16 cellular contexts compared by ENCODE assay signal in genomic region chr4:70915048-70915815, GRCh38. TPM values are rescaled to one million over a fixed set of nuclear protein-coding genes. Genes with fewer than 3 reads are reported as not detected.
DNase-seq lines count a peak whose midpoint lies in the region; ATAC-seq, FAIRE-seq and TF ChIP-seq lines count a peak whose summit lies in the region.
"Had no signal": no experiment of that assay in that cellular context is flagged by ENCODE, and none has a peak within 500 bp of the region (broad histone marks: within the 10 kb centered on the region; RNA-seq: fewer than 3 reads in every experiment).

No MANE protein-coding gene starts in this region.

- intact Hi-C loops in spleen (cut with DNase I; ENCODE audit: low total_unique reads): no loop called here
- intact Hi-C loops in activated CD8-positive, alpha-beta T cell treated with anti-CD3 and anti-CD28 coated beads for 36 hours (cut with micrococcal nuclease): no loop called here

- H3K36me3 ChIP-seq in SJSA1 (peaks cover 9% of the 10 kb centered on the region), fibroblast of lung (ENCODE audit: control insufficient read depth, insufficient read depth, low read length) (no peaks in the 10 kb centered on the region), spleen (peaks cover 0 to 8% (median 0%) of the 10 kb centered on the region in 6 donors)

- no peak overlapping the region for H3K27ac Mint-ChIP-seq in activated CD8-positive, alpha-beta T cell treated with anti-CD3 and anti-CD28 coated beads for 36 hours
- H3K27ac Mint-ChIP-seq: brain had no signal

- POLR2A ChIA-PET in activated CD8-positive, alpha-beta T cell treated with anti-CD3 and anti-CD28 coated beads for 36 hours (lab: Charles Lee): no interaction called here

- DNase-seq in HTR-8/SVneo (ENCODE audit: insufficient read length, low spot score): peak; percentile 13
- peak in 1 of 2 experiments; percentile 80 for DNase-seq in SJSA1 (ENCODE audit: low read depth in 1 of 2, low spot score in 2 of 2)
- peak; percentile 54 to 63 for DNase-seq in fibroblast of lung (ENCODE audit: low read depth in 2 of 2)
- no peak for DNase-seq in spleen
- DNase-seq in DMS79 (lab: John Stamatoyannopoulos, UW): no peak
- no peak for DNase-seq in NCI-H146 treated with DMSO at 0.1 percent for 48 hours (lab: John Stamatoyannopoulos, UW; ENCODE audit: unreplicated experiment)
- DNase-seq in activated CD8-positive, alpha-beta T cell treated with anti-CD3 and anti-CD28 coated beads for 36 hours: no peak
- DNase-seq: activated gamma-delta T cell treated with Interleukin-2 at 50 U/mL for 16 hours; effector CD4-positive, alpha-beta T cell; SK-N-SH had no signal

- peak overlapping the region; percentile 41 for H3K9ac ChIP-seq in fibroblast of lung (ENCODE audit: insufficient read depth, low read length)
- H3K9ac ChIP-seq: parathyroid adenoma, SK-N-SH had no signal

- H3K79me2 ChIP-seq in fibroblast of lung (ENCODE audit: control insufficient read depth, insufficient read depth, low read length): peaks cover 68% of the 10 kb centered on the region

- WGBS in spleen, 5 donors: 62 to 77% (median 73%) methylated on average over 13 of the region's 13 CpGs

- TF ChIP-seq POLR2A in spleen (IDR thresholded peaks at IDR 0.05): no peak

- H3K4me2 ChIP-seq in fibroblast of lung (ENCODE audit: extremely low read depth, insufficient read depth, low read length): peak overlapping the region; percentile 91
- H3K4me2 ChIP-seq: SK-N-SH had no signal

- H3K27me3 Mint-ChIP-seq in activated CD8-positive, alpha-beta T cell treated with anti-CD3 and anti-CD28 coated beads for 36 hours: no peaks in the 10 kb centered on the region
- H3K27me3 Mint-ChIP-seq: brain had no signal

- peak overlapping the region; percentile 13 for H3K4me3 ChIP-seq in SJSA1
- H3K4me3 ChIP-seq in fibroblast of lung (replicated peaks in 1 of 4; ENCODE audit: control extremely low read depth in 1 of 4, insufficient read depth in 1 of 4, low read depth in 3 of 4, low read length in 4 of 4): peak overlapping the region; percentile 41 to 54 (median 50)
- H3K4me3 ChIP-seq in spleen: peak overlapping the region in 2 of 8 donors; percentile 19 to 32
- H3K4me3 ChIP-seq: suprapubic skin had no signal

- CTCF ChIA-PET in activated CD8-positive, alpha-beta T cell treated with anti-CD3 and anti-CD28 coated beads for 36 hours (lab: Charles Lee): interaction anchor here (0.7 to 2.0 kb wide), 4 partner anchors 10 to 22 kb away, joined by 3 to 5 read pairs (median 4); partner anchors contain the start of gene MOB1B

- no peak for ATAC-seq in activated CD8-positive, alpha-beta T cell treated with anti-CD3 and anti-CD28 coated beads for 36 hours

- no peak for FAIRE-seq in HTR-8/SVneo (lab: Jason Lieb, UNC)
- FAIRE-seq: G401.6, keratinocyte had no signal

- no peak for TF ChIP-seq CTCF in fibroblast of lung (conservative IDR thresholded peaks at IDR 0.05 in 1 of 2, IDR thresholded peaks at IDR 0.05 in 1 of 2; ENCODE audit: low read depth in 1 of 2, low read length in 2 of 2)
- TF ChIP-seq CTCF in spleen (IDR thresholded peaks at IDR 0.05 in 8 of 11, conservative IDR thresholded peaks at IDR 0.05 in 3 of 11): no peak
- no peak for TF ChIP-seq CTCF in activated CD8-positive, alpha-beta T cell treated with anti-CD3 and anti-CD28 coated beads for 36 hours (IDR thresholded peaks at IDR 0.05)

- no peaks in the 10 kb centered on the region for H3K27me3 ChIP-seq in SJSA1 (replicated peaks)
- no peaks in the 10 kb centered on the region for H3K27me3 ChIP-seq in fibroblast of lung (ENCODE audit: control insufficient read depth, insufficient read depth, low read length)
- H3K27me3 ChIP-seq in spleen (replicated peaks in 1 of 7): no peaks in the 10 kb centered on the region
- H3K27me3 ChIP-seq: suprapubic skin had no signal

- H2AFZ ChIP-seq in fibroblast of lung (ENCODE audit: low read length): peak overlapping the region; percentile 20
- H2AFZ ChIP-seq: parathyroid adenoma had no signal

- H3K4me3 Mint-ChIP-seq in activated CD8-positive, alpha-beta T cell treated with anti-CD3 and anti-CD28 coated beads for 36 hours: no peak overlapping the region
- H3K4me3 Mint-ChIP-seq: brain had no signal

- H3K4me1 ChIP-seq in SJSA1 (replicated peaks) (peaks cover 24% of the 10 kb centered on the region), fibroblast of lung (ENCODE audit: control insufficient read depth, extremely low read depth, insufficient read depth, low read length) (peaks cover 8% of the 10 kb centered on the region), spleen (peaks cover 0 to 25% (median 14%) of the 10 kb centered on the region in 6 donors)
- H3K4me1 ChIP-seq: parathyroid adenoma, suprapubic skin had no signal

- peaks cover 13% of the 10 kb centered on the region for H3K36me3 Mint-ChIP-seq in activated CD8-positive, alpha-beta T cell treated with anti-CD3 and anti-CD28 coated beads for 36 hours (ENCODE audit: low read depth)

- H3K4me1 Mint-ChIP-seq in activated CD8-positive, alpha-beta T cell treated with anti-CD3 and anti-CD28 coated beads for 36 hours (ENCODE audit: low read depth): peaks cover 16% of the 10 kb centered on the region
- H3K4me1 Mint-ChIP-seq: brain had no signal

- peaks cover 2% of the 10 kb centered on the region for H3K9me3 Mint-ChIP-seq in activated CD8-positive, alpha-beta T cell treated with anti-CD3 and anti-CD28 coated beads for 36 hours

- H3K27ac ChIP-seq in SJSA1 (peak overlapping the region; percentile 88), fibroblast of lung (ENCODE audit: insufficient read depth, low read length) (peak overlapping the region; percentile 78), spleen (peak overlapping the region in 7 of 8 donors; percentile 6 to 56 (median 27))
- H3K27ac ChIP-seq: C4-2B, parathyroid adenoma, suprapubic skin had no signal

- no peaks in the 10 kb centered on the region for H4K20me1 ChIP-seq in fibroblast of lung (ENCODE audit: control insufficient read depth, extremely low read depth, insufficient read depth, low read length)

- H3K9me3 ChIP-seq in SJSA1 (replicated peaks) (no peaks in the 10 kb centered on the region), fibroblast of lung (ENCODE audit: control insufficient read depth, insufficient read depth, low read depth, low read length) (no peaks in the 10 kb centered on the region), spleen (peaks cover 0 to 1% (median 0%) of the 10 kb centered on the region in 8 donors)
- H3K9me3 ChIP-seq: SK-N-SH, suprapubic skin had no signal

RNA-seq across cellular contexts. Expression of gene MOB1B, which starts 13.1 kb away (rescaled TPM):
- 7.5 and 12.9 TPM in 2 replicates for total RNA-seq in SJSA1 (2014; rRNA removed; shearing (Covaris generic))
- total RNA-seq in fibroblast of lung (11.3 and 17.5 TPM in 2 replicates), spleen (10 to 100 TPM; 20.2 to 29.6 (median 24.4) TPM)
- polyA plus RNA-seq in fibroblast of lung (14.9 and 20.7 TPM in 2 replicates), spleen (1 to 10 TPM; 3.5 to 4.7 (median 4.3) TPM)
- 10.5 and 13.8 TPM in 2 replicates for polyA plus RNA-seq in fibroblast of lung (2012)
- 6.1 and 32.3 TPM in 2 replicates for polyA minus RNA-seq in fibroblast of lung (ENCODE audit: low replicate concordance)
- total RNA-seq in activated CD8-positive, alpha-beta T cell treated with anti-CD3 and anti-CD28 coated beads for 36 hours: 10 to 100 TPM; 14.9 to 19.7 TPM

Comparison
In these comparisons a context has a peak if more than half of its experiments do, and no peak if none do; other contexts are left out.
1. DNase-seq: peak in HTR-8/SVneo (single experiment) and fibroblast of lung (2 of 2); none in spleen (single experiment), DMS79 (single experiment), NCI-H146 treated with DMSO at 0.1 percent for 48 hours (single experiment) and activated CD8-positive, alpha-beta T cell treated with anti-CD3 and anti-CD28 coated beads for 36 hours (single experiment).
2. H3K27ac ChIP-seq: peak in every context shown above with its lines; median percentile 88 in SJSA1; 78 in fibroblast of lung; 27 in spleen.